Comparison of ENCODE assay signal across 20 cellular contexts in the genomic region with DNA sequence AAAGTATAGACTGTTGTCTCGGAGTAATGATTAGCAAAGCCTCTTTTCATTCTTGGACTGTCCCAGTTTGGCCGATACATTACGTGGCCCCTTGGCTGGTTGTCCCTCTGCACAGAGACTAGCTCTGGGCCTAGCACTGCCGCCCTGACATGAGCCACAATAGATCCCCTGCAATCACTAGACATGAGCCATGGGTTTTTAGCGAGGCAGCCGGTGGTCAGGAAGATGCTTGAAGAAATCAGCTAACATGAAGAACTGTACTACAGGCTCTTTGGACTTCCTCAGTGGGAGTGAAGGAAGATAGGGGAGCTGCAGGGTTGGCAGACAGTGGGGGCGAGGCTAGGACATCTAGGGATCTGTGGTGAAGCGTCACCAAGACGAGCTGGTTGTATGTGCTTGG. TPM values are rescaled to one million over a fixed set of nuclear protein-coding genes. Genes with fewer than 3 reads are reported as not detected.
DNase-seq lines count a peak whose midpoint lies in the region; ATAC-seq, FAIRE-seq and TF ChIP-seq lines count a peak whose summit lies in the region.
"Had no signal": no experiment of that assay in that cellular context is flagged by ENCODE, and none has a peak within 500 bp of the region (broad histone marks: within the 10 kb centered on the region; RNA-seq: fewer than 3 reads in every experiment).

No MANE protein-coding gene starts in this region.

- H2AFZ ChIP-seq in KMS-11 (ENCODE audit: low read depth) (no peak overlapping the region), HepG2 (ENCODE audit: low read length) (no peak overlapping the region)
- H2AFZ ChIP-seq: GM23248 had no signal

- intact Hi-C loops in HepG2 (cut with micrococcal nuclease; ENCODE audit: unreplicated experiment), result no loop called here
- intact Hi-C loops in upper lobe of right lung (cut with DNase I), result no loop called here

- H3K4me2 ChIP-seq in BLaER1 treated with 17β-estradiol and CSF1 and Interleukin-3, amounts not matched to agents 10 nM and 100 nM, result peak overlapping the region in 7 of 11 experiments; percentile 0 to 66 (median 6); a peak in 6 of 22 replicates
- peak overlapping the region; percentile 91; the same call in 1 of the 2 replicates for H3K4me2 ChIP-seq in KMS-11
- no peak overlapping the region for H3K4me2 ChIP-seq in HepG2 (ENCODE audit: low read depth, low read length)

- H4K20me1 ChIP-seq in BLaER1 treated with 17β-estradiol and CSF1 and Interleukin-3, amounts not matched to agents 10 nM and 100 nM, result peaks cover 0 to 19% (median 0%) of the 10 kb centered on the region in 11 experiments; a peak in 5 of 22 replicates
- no peaks in the 10 kb centered on the region for H4K20me1 ChIP-seq in KMS-11 (ENCODE audit: insufficient read depth)
- H4K20me1 ChIP-seq in HepG2 (ENCODE audit: insufficient read depth, low read length), result peaks cover 6% of the 10 kb centered on the region; the same call in 1 of the 2 replicates

- TF ChIP-seq POLR2A in HepG2 (IDR thresholded peaks at IDR 0.05; ENCODE audit: insufficient read depth in 1 of 2, low read depth in 2 of 2, low read length in 2 of 2), result no peak

- no peak overlapping the region for H3K4me3 ChIP-seq in BLaER1 treated with 17β-estradiol and CSF1 and Interleukin-3, amounts not matched to agents 10 nM and 100 nM
- no peak overlapping the region for H3K4me3 ChIP-seq in KMS-11 (IDR thresholded peaks at IDR 0.05; ENCODE audit: insufficient read depth, low read depth, low read length)
- no peak overlapping the region for H3K4me3 ChIP-seq in HepG2 (replicated peaks in 1 of 3; ENCODE audit: insufficient read depth in 1 of 3, low read depth in 2 of 3, low read length in 3 of 3)
- no peak overlapping the region for H3K4me3 ChIP-seq in upper lobe of right lung
- H3K4me3 ChIP-seq: GM23248 had no signal

- H3K27ac ChIP-seq in BLaER1 treated with 17β-estradiol and CSF1 and Interleukin-3, amounts not matched to agents 10 nM and 100 nM, result no peak overlapping the region
- H3K27ac ChIP-seq in KMS-11 (peak overlapping the region; percentile 91; the same call in 1 of the 2 replicates), HepG2 (ENCODE audit: extremely low read length, insufficient read depth, low read length) (no peak overlapping the region), upper lobe of right lung (no peak overlapping the region)
- H3K27ac ChIP-seq: GM23248 had no signal

- FAIRE-seq in HepG2 (lab: Jason Lieb, UNC), result no peak
- FAIRE-seq: GM19239, H1 had no signal

- peaks cover 0 to 25% (median 16%) of the 10 kb centered on the region in 11 experiments; a peak in 13 of 22 replicates for H3K9me3 ChIP-seq in BLaER1 treated with 17β-estradiol and CSF1 and Interleukin-3, amounts not matched to agents 10 nM and 100 nM (replicated peaks in 1 of 11)
- H3K9me3 ChIP-seq in HepG2 (ENCODE audit: low read length) (no peaks in the 10 kb centered on the region), upper lobe of right lung (no peaks in the 10 kb centered on the region)

- no peak overlapping the region for H3K9ac ChIP-seq in BLaER1 treated with 17β-estradiol and CSF1 and Interleukin-3, amounts not matched to agents 10 nM and 100 nM
- no peak overlapping the region for H3K9ac ChIP-seq in KMS-11
- no peak overlapping the region for H3K9ac ChIP-seq in HepG2 (ENCODE audit: insufficient read depth, low read depth, low read length)
- H3K9ac ChIP-seq: GM23248 had no signal

- no peak for TF ChIP-seq CTCF in KMS-11 (conservative IDR thresholded peaks at IDR 0.05; ENCODE audit: low read depth, low read length)
- no peak for TF ChIP-seq CTCF in HepG2 (CRISPR knock-in tag; IDR thresholded peaks at IDR 0.05)
- TF ChIP-seq CTCF in upper lobe of right lung (IDR thresholded peaks at IDR 0.05), result no peak

- peaks cover 0 to 38% (median 20%) of the 10 kb centered on the region in 11 experiments; a peak in 14 of 22 replicates for H3K36me3 ChIP-seq in BLaER1 treated with 17β-estradiol and CSF1 and Interleukin-3, amounts not matched to agents 10 nM and 100 nM
- H3K36me3 ChIP-seq in KMS-11 (ENCODE audit: insufficient read depth) (no peaks in the 10 kb centered on the region; the same call in 1 of the 2 replicates), HepG2 (replicated peaks in 1 of 2; ENCODE audit: control insufficient read depth in 1 of 2, insufficient read depth in 2 of 2, low read length in 2 of 2) (peaks cover 0 to 1% of the 10 kb centered on the region in 2 experiments; a peak in 2 of 5 replicates), upper lobe of right lung (no peaks in the 10 kb centered on the region)

- CTCF ChIA-PET in HepG2 (lab: Yijun Ruan, JAX; ENCODE audit: low intra/inter-chr PET ratio, low total read pairs), result no interaction called here

- BruUV-seq in HepG2 (replicated peaks; lab: Mats Ljungman, UMichigan), result no TSS peak

- POLR2A ChIA-PET in HepG2 (lab: Yijun Ruan, JAX), result no interaction called here

- no peaks in the 10 kb centered on the region for H3K27me3 ChIP-seq in BLaER1 treated with 17β-estradiol and CSF1 and Interleukin-3, amounts not matched to agents 10 nM and 100 nM
- H3K27me3 ChIP-seq in KMS-11 (ENCODE audit: insufficient read depth, low read depth) (no peaks in the 10 kb centered on the region), HepG2 (ENCODE audit: control insufficient read depth in 1 of 2, insufficient read depth in 2 of 2, low read length in 2 of 2) (no peaks in the 10 kb centered on the region; a peak in 1 of 5 replicates), upper lobe of right lung (no peaks in the 10 kb centered on the region)

- H3K79me2 ChIP-seq in KMS-11 (ENCODE audit: insufficient read depth, low read depth) (peaks cover 88% of the 10 kb centered on the region), HepG2 (ENCODE audit: insufficient read depth, low read length) (peaks cover 8% of the 10 kb centered on the region)

- TF ChIP-seq RAD21 in HepG2 (CRISPR knock-in tag; IDR thresholded peaks at IDR 0.05), result no peak

- in situ Hi-C loops in HepG2 (cut with HindIII; ENCODE audit: extremely low pct_ligation_motif_present, low pct_unique_long_range_greater_than_20kb), result no loop called here

- DNase-seq in HepG2 (ENCODE audit: low spot score) (no peak), upper lobe of right lung (peak; percentile 59), Kasumi-1 (lab: John Stamatoyannopoulos, UW) (no peak)
- DNase-seq in activated CD4-positive, alpha-beta T cell treated with anti-CD3 and anti-CD28 coated beads, Interleukin-2, amount 50 U/mL, for 48 hours, result no peak
- no peak for DNase-seq in activated T-cell treated with anti-CD3 and anti-CD28 coated beads, Interleukin-2, amount 50 U/mL, for 48 hours
- DNase-seq: C1 segment of cervical spinal cord; Calu3; CD4-positive, alpha-beta memory T cell; COR-L47; DMS153; DMS79; EL; GDM1; GM23248; HCEC 1CT had no signal

- H3K4me1 ChIP-seq in BLaER1 treated with 17β-estradiol and CSF1 and Interleukin-3, amounts not matched to agents 10 nM and 100 nM, result peaks cover 62 to 90% (median 78%) of the 10 kb centered on the region in 10 experiments
- H3K4me1 ChIP-seq in KMS-11 (ENCODE audit: low read depth, poor library complexity, severe bottlenecking) (peaks cover 97% of the 10 kb centered on the region), HepG2 (ENCODE audit: insufficient read depth, low read length) (peaks cover 10% of the 10 kb centered on the region), upper lobe of right lung (peaks cover 13% of the 10 kb centered on the region)

- no peak for TF ChIP-seq EP300 in HepG2 (IDR thresholded peaks at IDR 0.05; ENCODE audit: low read depth in 2 of 2, low read length in 2 of 2)
- TF ChIP-seq EP300 in HepG2 (CRISPR knock-in tag; IDR thresholded peaks at IDR 0.05; ENCODE audit: borderline replicate concordance), result no peak

- WGBS in HepG2 (ENCODE audit: low lambda C conversion rate), result 62% methylated on average over 9 of the region's 9 CpGs

- ATAC-seq in HepG2 (no peak), upper lobe of right lung (no peak), GM18511 (IDR thresholded peaks at IDR 0.05; ENCODE audit: unreplicated experiment) (no peak)

TF ChIP-seq in HepG2, 621 proteins besides CTCF, POLR2A, EP300 and RAD21 (continues in another document):
- TF ChIP-seq HINFP (CRISPR knock-in tag; IDR thresholded peaks at IDR 0.05; ENCODE audit: low read depth) (no peak), SETDB1 (CRISPR knock-in tag; IDR thresholded peaks at IDR 0.05; ENCODE audit: borderline replicate concordance) (0 out of 2 replicates have a peak, but pooled peaks have one; percentile 22), HDAC2 (CRISPR knock-in tag; IDR thresholded peaks at IDR 0.05) (no peak)

RNA-seq across cellular contexts. Expression of gene DUSP22, which starts 11.0 kb away (rescaled TPM):
- total RNA-seq in HepG2 (2016; rRNA removed; fragmentation: Illumina TruSeq; extraction: Trizol) (29.1 and 32.8 TPM in 2 replicates), upper lobe of right lung (61.2 TPM)
- 22.6 TPM in 2 replicates for total RNA-seq in HepG2 (2016; cell fraction: cytosol; rRNA removed; fragmentation: Illumina TruSeq; extraction: Trizol; ENCODE audit: low read depth)
- total RNA-seq in HepG2 (2016; cell fraction: insoluble cytoplasmic fraction; rRNA removed; fragmentation: Illumina TruSeq; extraction: Trizol), result 25.5 and 31.6 TPM in 2 replicates
- total RNA-seq in HepG2 (2016; cell fraction: membrane; rRNA removed; fragmentation: Illumina TruSeq; extraction: Trizol), result 56.6 and 61.9 TPM in 2 replicates
- total RNA-seq in HepG2 (2016; cell fraction: nucleus; rRNA removed; fragmentation: Illumina TruSeq; extraction: Trizol), result 32.2 and 39.4 TPM in 2 replicates
- 20.2 and 22.5 TPM in 2 replicates for polyA plus RNA-seq in HepG2 (2011; rRNA removed)
- 21.7 and 22.6 TPM in 2 replicates for polyA plus RNA-seq in HepG2 (2011; cell fraction: cytosol; rRNA removed)
- polyA plus RNA-seq in HepG2 (2011; cell fraction: nucleus; rRNA removed), result 114 and 123 TPM in 2 replicates
- polyA plus RNA-seq in HepG2 (2012), result 26.8 and 53.2 TPM in 2 replicates
- 30.2 and 39.2 TPM in 2 replicates for polyA plus RNA-seq in HepG2 (2016; cell fraction: cytosol; fragmentation: Illumina TruSeq; extraction: Trizol; ENCODE audit: low read depth)
- polyA plus RNA-seq in HepG2 (2016; cell fraction: insoluble cytoplasmic fraction; fragmentation: Illumina TruSeq; extraction: Trizol; ENCODE audit: low read depth), result 30.2 and 36.3 TPM in 2 replicates
- polyA plus RNA-seq in HepG2 (2016; cell fraction: membrane; fragmentation: Illumina TruSeq; extraction: Trizol; ENCODE audit: low read depth), result 58.4 and 62.7 TPM in 2 replicates
- polyA plus RNA-seq in HepG2 (2016; cell fraction: nucleus; fragmentation: Illumina TruSeq; extraction: Trizol; ENCODE audit: insufficient read depth, low read depth), result 46.9 and 51.1 TPM in 2 replicates
- polyA minus RNA-seq in HepG2 (2011; rRNA and poly(A)+ RNA removed; ENCODE audit: low replicate concordance), result 5.3 and 29.0 TPM in 2 replicates
- 5.7 and 8.6 TPM in 2 replicates for polyA minus RNA-seq in HepG2 (2011; cell fraction: cytosol; rRNA and poly(A)+ RNA removed)
- polyA minus RNA-seq in HepG2 (2011; cell fraction: nucleus; rRNA and poly(A)+ RNA removed), result 42.6 and 44.8 TPM in 2 replicates
